8 cellular contexts compared by ENCODE assay signal in genomic region chr7:72879079-72879736, GRCh38.
A peak's percentile ranks its signal among the peaks of the same experiment; 100 is the strongest.
DNase-seq lines count a peak whose midpoint lies in the region; ATAC-seq lines count a peak whose summit lies in the region.
"Not testable (repeated sequence)": the region's sequence is repeated elsewhere in the genome, so short reads cannot be mapped to it uniquely, and the experiment has no call there.

No MANE protein-coding gene starts in this region.

- H3K4me3 Mint-ChIP-seq in effector memory CD8-positive, alpha-beta T cell: peak overlapping the region; percentile 84 to 96
- H3K4me3 Mint-ChIP-seq in memory B cell: peak overlapping the region; percentile 95

- peaks cover 21% of the 10 kb centered on the region for H3K36me3 Mint-ChIP-seq in effector memory CD8-positive, alpha-beta T cell (ENCODE audit: insufficient read depth)
- not testable (repeated sequence) for H3K36me3 Mint-ChIP-seq in memory B cell

- DNase-seq in COR-L47 (lab: John Stamatoyannopoulos, UW) (peak; percentile 50), HS-27A (ENCODE audit: low read depth) (peak; percentile 57), NOMO-1 treated with DMSO at 0.1 percent for 48 hours (lab: John Stamatoyannopoulos, UW; ENCODE audit: unreplicated experiment) (peak; percentile 83), memory B cell (ENCODE audit: low spot score in 2 of 2) (peak; percentile 27 to 50)
- DNase-seq in activated CD8-positive, alpha-beta memory T cell treated with anti-CD3 and anti-CD28 coated beads for 48 hours (ENCODE audit: low read depth in 2 of 3, low spot score in 2 of 3): peak; percentile 45 to 60 (median 52)
- DNase-seq in effector memory CD8-positive, alpha-beta T cell: peak; percentile 43 to 53 (median 48)
- peak; percentile 45 to 56 (median 51) for DNase-seq in stimulated activated CD4-positive, alpha-beta T cell treated with anti-CD3 and anti-CD28 coated beads, TNF-alpha, amount 100 ng/mL, for 4 hours (ENCODE audit: low read depth in 3 of 3)

- peaks cover 7 to 21% of the 10 kb centered on the region in 2 donors for H3K4me1 Mint-ChIP-seq in effector memory CD8-positive, alpha-beta T cell (ENCODE audit: low read depth in 2 of 2)
- not testable (repeated sequence) for H3K4me1 Mint-ChIP-seq in memory B cell

- not testable (repeated sequence) for H3K9me3 Mint-ChIP-seq in effector memory CD8-positive, alpha-beta T cell; memory B cell

- not testable (repeated sequence) for H3K27me3 Mint-ChIP-seq in effector memory CD8-positive, alpha-beta T cell; memory B cell

- ATAC-seq in GM21360 (IDR thresholded peaks at IDR 0.05; ENCODE audit: unreplicated experiment): peak; percentile 98
- ATAC-seq in effector memory CD8-positive, alpha-beta T cell (replicated peaks): peak; percentile 97
- peak; percentile 98 for ATAC-seq in memory B cell (ENCODE audit: low read depth)

- H3K27ac Mint-ChIP-seq in effector memory CD8-positive, alpha-beta T cell: peak overlapping the region; percentile 85 to 94
- H3K27ac Mint-ChIP-seq in memory B cell: peak overlapping the region; percentile 89

Comparison
In these comparisons a context has a peak if more than half of its experiments do, and no peak if none do; other contexts are left out.
1. Peak in every context shown above with its lines: DNase-seq and ATAC-seq.